Comparison of ENCODE assay signal across 16 cellular contexts in genomic region chr5:141945511-141946024, GRCh38. TPM values are rescaled to one million over a fixed set of nuclear protein-coding genes. Genes with fewer than 3 reads are reported as not detected.
DNase-seq lines count a peak whose midpoint lies in the region; ATAC-seq and TF ChIP-seq lines count a peak whose summit lies in the region.
"Had no signal": no experiment of that assay in that cellular context is flagged by ENCODE, and none has a peak within 500 bp of the region (broad histone marks: within the 10 kb centered on the region; RNA-seq: fewer than 3 reads in every experiment).

No MANE protein-coding gene starts in this region.

- peak; percentile 55 to 68 for ATAC-seq in right cardiac atrium
- ATAC-seq in HG02981 (IDR thresholded peaks at IDR 0.05; ENCODE audit: unreplicated experiment): no peak
- ATAC-seq in GM19351 (IDR thresholded peaks at IDR 0.05; ENCODE audit: unreplicated experiment): no peak
- ATAC-seq in CD8-positive, alpha-beta T cell: no peak

- no peaks in the 10 kb centered on the region for H3K36me3 ChIP-seq in CD8-positive, alpha-beta T cell (ENCODE audit: insufficient read depth, low read length)
- H3K36me3 ChIP-seq: uterus had no signal

- no peak for DNase-seq in CD14-positive monocyte (ENCODE audit: low spot score)
- peak; percentile 46 for DNase-seq in astrocyte of the hippocampus (ENCODE audit: low read depth, low spot score)
- DNase-seq in right cardiac atrium: peak; percentile 51 to 78 (median 75)
- peak; percentile 13 for DNase-seq in nephron progenitor cell
- DNase-seq in stimulated activated CD4-positive, alpha-beta T cell treated with anti-CD3 and anti-CD28 coated beads, Interleukin-4, amount 100 ng/mL, for 24 hours: no peak
- no peak for DNase-seq in CD8-positive, alpha-beta T cell
- DNase-seq: activated CD4-positive, alpha-beta T cell treated with anti-CD3 and anti-CD28 coated beads, Interleukin-2, amount 10 ng/mL, durations not matched to agents 24 days and 14 days; uterus had no signal

- H3K27ac Mint-ChIP-seq in CD14-positive monocyte (peak overlapping the region; percentile 20 to 75 (median 70)), nephron progenitor cell (no peak overlapping the region)
- H3K27ac Mint-ChIP-seq in CD8-positive, alpha-beta T cell: no peak overlapping the region
- H3K27ac Mint-ChIP-seq: activated CD4-positive, alpha-beta T cell treated with anti-CD3 and anti-CD28 coated beads, Interleukin-2, amount 10 ng/mL, durations not matched to agents 24 days and 14 days; activated T-helper 1 cell treated with anti-CD3 and anti-CD28 coated beads, Interleukin-12 subunit alpha, Interleukin-12 subunit beta, Interleukin-2, Interleukin-4 antibody, amounts not matched to agents 30 ng/mL and 10 ng/mL and 1 ng/mL, durations not matched to agents 14 hours and 24 hours and 36 hours had no signal

- H3K4me3 ChIP-seq in right cardiac atrium (ENCODE audit: low read length): no peak overlapping the region
- H3K4me3 ChIP-seq in CD8-positive, alpha-beta T cell (ENCODE audit: low read depth, low read length): no peak overlapping the region
- H3K4me3 ChIP-seq: uterus had no signal

- intact Hi-C loops in CD14-positive monocyte (cut with micrococcal nuclease): no loop called here
- intact Hi-C loops in right cardiac atrium (cut with DNase I): no loop called here
- intact Hi-C loops in CD8-positive, alpha-beta T cell (cut with DNase I, micrococcal nuclease): no loop called here

- peaks cover 18% of the 10 kb centered on the region for H3K4me1 ChIP-seq in right cardiac atrium (ENCODE audit: control insufficient read depth, insufficient read depth, low read length)
- H3K4me1 ChIP-seq in CD8-positive, alpha-beta T cell (ENCODE audit: insufficient read depth, low read length): no peaks in the 10 kb centered on the region

- peaks cover 36% of the 10 kb centered on the region for H3K4me1 Mint-ChIP-seq in CD14-positive monocyte
- peaks cover 24% of the 10 kb centered on the region for H3K4me1 Mint-ChIP-seq in nephron progenitor cell
- no peaks in the 10 kb centered on the region for H3K4me1 Mint-ChIP-seq in CD8-positive, alpha-beta T cell (ENCODE audit: low read depth)

- H3K9me3 ChIP-seq in right cardiac atrium (ENCODE audit: control insufficient read depth, low read length): no peaks in the 10 kb centered on the region
- no peaks in the 10 kb centered on the region for H3K9me3 ChIP-seq in CD8-positive, alpha-beta T cell (ENCODE audit: low read length)
- H3K9me3 ChIP-seq: uterus had no signal

- no peaks in the 10 kb centered on the region for H3K9me3 Mint-ChIP-seq in CD14-positive monocyte
- H3K9me3 Mint-ChIP-seq in nephron progenitor cell: no peaks in the 10 kb centered on the region
- no peaks in the 10 kb centered on the region for H3K9me3 Mint-ChIP-seq in CD8-positive, alpha-beta T cell
- H3K9me3 Mint-ChIP-seq: activated CD4-positive, alpha-beta T cell treated with anti-CD3 and anti-CD28 coated beads, Interleukin-2, amount 10 ng/mL, durations not matched to agents 24 days and 14 days; activated T-helper 1 cell treated with anti-CD3 and anti-CD28 coated beads, Interleukin-12 subunit alpha, Interleukin-12 subunit beta, Interleukin-2, Interleukin-4 antibody, amounts not matched to agents 30 ng/mL and 10 ng/mL and 1 ng/mL, durations not matched to agents 14 hours and 24 hours and 36 hours; brain had no signal

- peak overlapping the region in 1 of 2 donors; percentile 42 for H3K4me3 Mint-ChIP-seq in CD14-positive monocyte
- no peak overlapping the region for H3K4me3 Mint-ChIP-seq in nephron progenitor cell
- H3K4me3 Mint-ChIP-seq in CD8-positive, alpha-beta T cell: no peak overlapping the region
- H3K4me3 Mint-ChIP-seq: activated CD4-positive, alpha-beta T cell treated with anti-CD3 and anti-CD28 coated beads, Interleukin-2, amount 10 ng/mL, durations not matched to agents 24 days and 14 days; activated T-helper 1 cell treated with anti-CD3 and anti-CD28 coated beads, Interleukin-12 subunit alpha, Interleukin-12 subunit beta, Interleukin-2, Interleukin-4 antibody, amounts not matched to agents 30 ng/mL and 10 ng/mL and 1 ng/mL, durations not matched to agents 14 hours and 24 hours and 36 hours; brain had no signal

- TF ChIP-seq CTCF in CD14-positive monocyte (IDR thresholded peaks at IDR 0.05) (no peak), nephron progenitor cell (IDR thresholded peaks at IDR 0.05) (no peak)
- TF ChIP-seq CTCF in CD8-positive, alpha-beta T cell (IDR thresholded peaks at IDR 0.05): no peak

- CTCF ChIA-PET in CD8-positive, alpha-beta T cell (lab: Charles Lee): interaction anchor here (0.7 to 5.4 kb wide), 4 partner anchors 15 to 378 kb away, joined by 3 to 28 read pairs (median 4); no protein-coding TSS in a partner anchor

- WGBS in right cardiac atrium: 26% methylated on average over 25 of the region's 25 CpGs

- H3K36me3 Mint-ChIP-seq in CD14-positive monocyte (peaks cover 1 to 9% of the 10 kb centered on the region in 2 donors), nephron progenitor cell (ENCODE audit: low read depth) (peaks cover 6% of the 10 kb centered on the region)
- H3K36me3 Mint-ChIP-seq in CD8-positive, alpha-beta T cell: no peaks in the 10 kb centered on the region
- H3K36me3 Mint-ChIP-seq: brain had no signal

- H3K27me3 Mint-ChIP-seq in CD14-positive monocyte (ENCODE audit: low read depth in 3 of 3): peaks cover 0 to 4% (median 2%) of the 10 kb centered on the region in 3 donors
- peaks cover 12% of the 10 kb centered on the region for H3K27me3 Mint-ChIP-seq in nephron progenitor cell (ENCODE audit: low read depth, poor library complexity)
- no peaks in the 10 kb centered on the region for H3K27me3 Mint-ChIP-seq in CD8-positive, alpha-beta T cell (ENCODE audit: low read depth)
- H3K27me3 Mint-ChIP-seq: activated CD4-positive, alpha-beta T cell treated with anti-CD3 and anti-CD28 coated beads, Interleukin-2, amount 10 ng/mL, durations not matched to agents 24 days and 14 days; brain had no signal

- POLR2A ChIA-PET in CD8-positive, alpha-beta T cell (lab: Charles Lee): no interaction called here

- peak overlapping the region; percentile 36 for H3K27ac ChIP-seq in right cardiac atrium (ENCODE audit: low read length)
- no peak overlapping the region for H3K27ac ChIP-seq in CD8-positive, alpha-beta T cell (ENCODE audit: low read depth, low read length)
- H3K27ac ChIP-seq: epithelial cell of prostate, HL-60, uterus had no signal

- no peaks in the 10 kb centered on the region for H3K27me3 ChIP-seq in right cardiac atrium (ENCODE audit: control insufficient read depth, insufficient read depth)
- no peaks in the 10 kb centered on the region for H3K27me3 ChIP-seq in CD8-positive, alpha-beta T cell (ENCODE audit: insufficient read depth, low read length)
- H3K27me3 ChIP-seq: uterus had no signal

RNA-seq across cellular contexts. Expression of gene PCDH12, which starts 12.4 kb away (rescaled TPM):
- polyA plus RNA-seq in CD14-positive monocyte (1 to 10 TPM in 1 of 2 donors, under 1 TPM in 1; 0.90 to 1.2 TPM), right cardiac atrium (3.0 TPM)
- total RNA-seq in right cardiac atrium: 1 to 10 TPM; 4.1 to 7.9 (median 6.7) TPM
- not detected for total RNA-seq in CD8-positive, alpha-beta T cell
- total RNA-seq: MCF 10A had no signal
- polyA plus RNA-seq: AG04450 had no signal

RNA-seq across cellular contexts. Expression of gene DELE1, which starts 21.9 kb away (rescaled TPM):
- polyA plus RNA-seq in CD14-positive monocyte: 10 to 100 TPM; 47.3 to 49.6 TPM
- 100 to 1,000 TPM in 2 of 4 donors, 10 to 100 TPM in 2; 82.6 to 109 (median 99.2) TPM for total RNA-seq in right cardiac atrium
- polyA plus RNA-seq in right cardiac atrium: 62.0 TPM
- total RNA-seq in CD8-positive, alpha-beta T cell: 10 to 100 TPM; 61.7 to 65.0 TPM

RNA-seq across cellular contexts. Expression of gene RNF14, which starts 23.3 kb away (rescaled TPM):
- 10 to 100 TPM; 31.2 to 52.8 TPM for polyA plus RNA-seq in CD14-positive monocyte
- 100 to 1,000 TPM in 2 of 4 donors, 10 to 100 TPM in 2; 90.7 to 105 (median 97.7) TPM for total RNA-seq in right cardiac atrium
- polyA plus RNA-seq in right cardiac atrium: 36.3 TPM
- total RNA-seq in CD8-positive, alpha-beta T cell: 10 to 100 TPM; 11.3 to 12.8 TPM

Comparison
In these comparisons a context has a peak if more than half of its experiments do, and no peak if none do; other contexts are left out.
1. DNase-seq: peak in astrocyte of the hippocampus (single experiment), right cardiac atrium (3 of 3) and nephron progenitor cell (single experiment); none in CD14-positive monocyte (single experiment), stimulated activated CD4-positive, alpha-beta T cell treated with anti-CD3 and anti-CD28 coated beads, Interleukin-4, amount 100 ng/mL, for 24 hours (single experiment) and CD8-positive, alpha-beta T cell (0 of 7).
2. H3K27ac Mint-ChIP-seq: peak in CD14-positive monocyte (7 of 7); none in nephron progenitor cell (single experiment) and CD8-positive, alpha-beta T cell (single experiment).
3. ATAC-seq: peak in right cardiac atrium (2 of 2); none in HG02981 (single experiment), GM19351 (single experiment) and CD8-positive, alpha-beta T cell (single experiment).
4. RNA of gene PCDH12, which starts 12.4 kb away (total RNA-seq): 4.1 to 7.9 TPM in right cardiac atrium; not detected in CD8-positive, alpha-beta T cell; every median in the first group is over 4 times any median in the second.
5. RNA of gene RNF14, which starts 23.3 kb away (total RNA-seq): 90.7 to 105 TPM in right cardiac atrium; 11.3 to 12.8 TPM in CD8-positive, alpha-beta T cell; every median in the first group is over 4 times any median in the second.